In genomic region chr4:113049421-113050355, GRCh38 we compare ENCODE assay signal across 7 cellular contexts. TPM values are rescaled to one million over a fixed set of nuclear protein-coding genes. Genes with fewer than 3 reads are reported as not detected.
DNase-seq lines count a peak whose midpoint lies in the region; ATAC-seq, FAIRE-seq and TF ChIP-seq lines count a peak whose summit lies in the region.

Gene ANK2 (plus strand): TSS chr4:113049653. CDS start chr4:113049729, 76 bp downstream.

- FAIRE-seq in pancreas (lab: Jason Lieb, UNC) = no peak

- no peak within 1 kb of the TSS for H3K4me3 ChIP-seq in thyroid gland (replicated peaks in 1 of 3)
- no peak within 1 kb of the TSS for H3K4me3 ChIP-seq in pancreas

- no peaks in the 10 kb centered on the region for H3K9me3 ChIP-seq in thyroid gland
- no peaks in the 10 kb centered on the region for H3K9me3 ChIP-seq in pancreas

- TF ChIP-seq CTCF in thyroid gland (IDR thresholded peaks at IDR 0.05) = no peak
- no peak for TF ChIP-seq CTCF in pancreas (IDR thresholded peaks at IDR 0.05)

- ATAC-seq in pancreas (no peak), GM18867 (IDR thresholded peaks at IDR 0.05; ENCODE audit: unreplicated experiment) (no peak)

- WGBS in thyroid gland, 2 donors = 22 to 24% methylated on average over 20 of the region's 20 CpGs
- 11 to 12% methylated on average over 20 of the region's 20 CpGs for WGBS in pancreas, 2 donors

- H3K36me3 ChIP-seq in thyroid gland (no peaks in the 10 kb centered on the region), pancreas (no peaks in the 10 kb centered on the region)

- H3K27ac ChIP-seq in caudate nucleus (ENCODE audit: low read depth, low read length) = peak within 1 kb of the TSS; percentile 83
- H3K27ac ChIP-seq in layer of hippocampus (ENCODE audit: low read depth, low read length) = peak within 1 kb of the TSS; percentile 43
- H3K27ac ChIP-seq in thyroid gland = no peak within 1 kb of the TSS
- no peak within 1 kb of the TSS for H3K27ac ChIP-seq in pancreas

- H3K27me3 ChIP-seq in layer of hippocampus (ENCODE audit: control insufficient read depth, insufficient read depth, low read length) = no peaks in the 10 kb centered on the region
- H3K27me3 ChIP-seq in thyroid gland = no peaks in the 10 kb centered on the region
- no peaks in the 10 kb centered on the region for H3K27me3 ChIP-seq in pancreas

- H3K4me1 ChIP-seq in thyroid gland (no peaks in the 10 kb centered on the region), pancreas (no peaks in the 10 kb centered on the region)

- peak; percentile 4 to 22 for DNase-seq in NCI-H1930 (lab: John Stamatoyannopoulos, UW)
- peak in 57 of 61 donors; percentile 6 to 81 (median 53) for DNase-seq in caudate nucleus (lab: John Stamatoyannopoulos, UW)
- DNase-seq in thyroid gland = peak in 1 of 2 donors; percentile 3
- no peak for DNase-seq in pancreas
- no peak for DNase-seq in RPMI8226

- intact Hi-C loops in thyroid gland (cut with DNase I) = no loop called here
- intact Hi-C loops in pancreas (cut with DNase I) = no loop called here

- TF ChIP-seq POLR2A in thyroid gland (IDR thresholded peaks at IDR 0.05) = no peak

RNA-seq across cellular contexts. Expression of gene ANK2, which starts in this region (rescaled TPM):
- total RNA-seq in thyroid gland = 10 to 100 TPM; 25.9 to 64.4 (median 55.4) TPM
- 1 to 10 TPM; 1.3 to 4.2 (median 3.0) TPM for total RNA-seq in pancreas
- polyA plus RNA-seq in pancreas = 1 to 10 TPM; 1.0 to 3.1 TPM

Comparison
In these comparisons a context has a peak if more than half of its experiments do, and no peak if none do; other contexts are left out.
1. RNA of gene ANK2 (total RNA-seq): 25.9 to 64.4 TPM in thyroid gland; 1.3 to 4.2 TPM in pancreas; every median in the first group is over 4 times any median in the second.
2. DNase-seq: peak in NCI-H1930 (2 of 2) and caudate nucleus (57 of 61); none in pancreas (0 of 6) and RPMI8226 (single experiment).
3. H3K27ac ChIP-seq: peak in caudate nucleus (single experiment) and layer of hippocampus (single experiment); none in thyroid gland (0 of 3) and pancreas (0 of 4).